ENCODE assay signal across 9 cellular contexts in the genomic region with DNA sequence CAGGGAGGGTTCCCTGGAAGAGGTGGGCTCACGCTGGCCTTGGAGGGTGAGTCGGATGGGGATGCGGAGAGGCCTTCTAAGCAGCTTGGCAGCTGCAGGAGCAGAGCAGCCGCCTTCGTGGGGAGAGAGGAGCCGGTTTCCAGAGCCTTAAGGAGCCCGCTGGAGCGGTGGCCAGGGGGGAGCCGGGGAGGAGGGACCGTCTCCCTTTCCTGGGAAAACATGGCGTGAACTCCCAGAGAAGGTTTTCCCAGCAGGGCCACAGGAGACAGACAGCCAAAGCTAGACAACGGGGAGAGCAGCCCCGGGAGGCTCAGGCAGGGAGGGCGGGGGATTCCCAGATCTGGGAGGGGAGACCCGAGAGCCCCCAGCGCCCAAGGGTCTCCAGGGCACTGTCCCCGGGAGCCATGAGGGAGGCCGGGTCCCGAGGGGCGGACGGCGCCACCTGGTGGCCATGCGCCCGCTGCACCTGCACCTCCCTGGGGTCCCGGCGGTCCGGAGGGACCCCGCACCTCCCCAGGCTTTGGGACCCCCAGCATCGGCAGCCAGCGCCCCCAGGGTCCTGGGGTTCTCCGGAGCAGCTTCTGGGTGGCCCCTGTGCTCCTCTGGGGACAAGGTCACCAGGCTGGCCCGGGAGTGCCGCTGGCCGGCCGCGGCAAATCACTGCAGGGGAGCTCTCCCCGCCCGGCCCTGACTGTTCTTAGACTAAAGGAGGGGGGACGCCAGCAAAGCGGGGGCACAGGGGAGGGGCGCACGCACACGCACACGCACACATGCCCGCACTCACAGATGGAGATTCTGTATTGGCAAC. TPM values are rescaled to one million over a fixed set of nuclear protein-coding genes. Genes with fewer than 3 reads are reported as not detected.
DNase-seq lines count a peak whose midpoint lies in the region; ATAC-seq and TF ChIP-seq lines count a peak whose summit lies in the region.
"Had no signal": no experiment of that assay in that cellular context is flagged by ENCODE, and none has a peak within 500 bp of the region (broad histone marks: within the 10 kb centered on the region; RNA-seq: fewer than 3 reads in every experiment).

No MANE protein-coding gene starts in this region.

- peak overlapping the region in 2 of 10 experiments; percentile 17 to 40; a peak in 3 of 20 replicates for H3K4me3 ChIP-seq in BLaER1 treated with 17β-estradiol and CSF1 and Interleukin-3, amounts not matched to agents 10 nM and 100 nM

- ATAC-seq in left lobe of liver: peak; percentile 72
- ATAC-seq in GM21390 (IDR thresholded peaks at IDR 0.05; ENCODE audit: unreplicated experiment): no peak

- peaks cover 0 to 17% (median 0%) of the 10 kb centered on the region in 11 experiments; a peak in 5 of 22 replicates for H3K27me3 ChIP-seq in BLaER1 treated with 17β-estradiol and CSF1 and Interleukin-3, amounts not matched to agents 10 nM and 100 nM

- no peaks in the 10 kb centered on the region for H3K9me3 ChIP-seq in BLaER1 treated with 17β-estradiol and CSF1 and Interleukin-3, amounts not matched to agents 10 nM and 100 nM (replicated peaks in 1 of 11)

- H3K36me3 Mint-ChIP-seq in HFFc6 (ENCODE audit: low read depth): no peaks in the 10 kb centered on the region
- H3K36me3 Mint-ChIP-seq: IgD-negative memory B cell had no signal

- no peak overlapping the region for H3K4me3 Mint-ChIP-seq in HFFc6
- H3K4me3 Mint-ChIP-seq: IgD-negative memory B cell had no signal

- peaks cover 42 to 58% (median 50%) of the 10 kb centered on the region in 10 experiments for H3K4me1 ChIP-seq in BLaER1 treated with 17β-estradiol and CSF1 and Interleukin-3, amounts not matched to agents 10 nM and 100 nM

- DNase-seq in HFFc6 (no peak), left lobe of liver (ENCODE audit: low spot score) (no peak), cortex of kidney (lab: John Stamatoyannopoulos, UW) (no peak)
- peak; percentile 81 for DNase-seq in activated CD4-positive, CD25-positive, alpha-beta regulatory T cell treated with anti-CD3 and anti-CD28 coated beads, Interleukin-2, amount 50 U/mL, for 72 hours
- peak; percentile 53 for DNase-seq in central memory CD4-positive, alpha-beta T cell
- peak; percentile 48 for DNase-seq in stimulated activated CD8-positive, alpha-beta memory T cell treated with anti-CD3 and anti-CD28 coated beads, Interleukin-15, amount 100 ng/mL, for 1 hour (ENCODE audit: low read depth)

- no peak overlapping the region for H3K27ac ChIP-seq in BLaER1 treated with 17β-estradiol and CSF1 and Interleukin-3, amounts not matched to agents 10 nM and 100 nM

- no peaks in the 10 kb centered on the region for H3K36me3 ChIP-seq in BLaER1 treated with 17β-estradiol and CSF1 and Interleukin-3, amounts not matched to agents 10 nM and 100 nM

- H3K9me3 Mint-ChIP-seq in HFFc6: no peaks in the 10 kb centered on the region
- H3K9me3 Mint-ChIP-seq: IgD-negative memory B cell had no signal

- TF ChIP-seq CTCF in HFFc6 (IDR thresholded peaks at IDR 0.05): peak; percentile 99

- no peaks in the 10 kb centered on the region; a peak in 2 of 22 replicates for H4K20me1 ChIP-seq in BLaER1 treated with 17β-estradiol and CSF1 and Interleukin-3, amounts not matched to agents 10 nM and 100 nM

- H3K27me3 Mint-ChIP-seq in HFFc6 (ENCODE audit: insufficient read depth): peaks cover 12% of the 10 kb centered on the region

- H3K4me1 Mint-ChIP-seq in HFFc6 (ENCODE audit: low read depth): peaks cover 13% of the 10 kb centered on the region
- H3K4me1 Mint-ChIP-seq: IgD-negative memory B cell had no signal

- peak overlapping the region in 1 of 11 experiments; percentile 48; a peak in 2 of 22 replicates for H3K9ac ChIP-seq in BLaER1 treated with 17β-estradiol and CSF1 and Interleukin-3, amounts not matched to agents 10 nM and 100 nM

- no peak overlapping the region for H3K27ac Mint-ChIP-seq in HFFc6

- H3K4me2 ChIP-seq in BLaER1 treated with 17β-estradiol and CSF1 and Interleukin-3, amounts not matched to agents 10 nM and 100 nM: peak overlapping the region; percentile 34 to 96 (median 77); a peak in 21 of 22 replicates

RNA-seq across cellular contexts. Expression of gene SYT8, which starts 2.4 kb away (rescaled TPM):
- total RNA-seq in HFFc6 (2021; fragmentation: NEBNext Ultra II Directional; extraction: Animal tissue kit (Norgen Biotek cat#: 25700)): not detected
- 0.30 TPM for total RNA-seq in left lobe of liver

RNA-seq across cellular contexts. Expression of gene TNNI2, which starts 6.4 kb away (rescaled TPM):
- not detected for total RNA-seq in HFFc6 (2021; fragmentation: NEBNext Ultra II Directional; extraction: Animal tissue kit (Norgen Biotek cat#: 25700))
- not detected for total RNA-seq in left lobe of liver

RNA-seq across cellular contexts. Expression of gene LSP1, which starts 20.5 kb away (rescaled TPM):
- total RNA-seq in HFFc6 (2021; fragmentation: NEBNext Ultra II Directional; extraction: Animal tissue kit (Norgen Biotek cat#: 25700)): 1 to 10 TPM in 1 of 6 experiments, under 1 TPM in 3, not detected in 2; 0.18 to 2.6 (median 0.27) TPM
- 3.6 TPM for total RNA-seq in left lobe of liver

RNA-seq across cellular contexts. Expression of gene PRR33, which starts 59.3 kb away (rescaled TPM):
- not detected for total RNA-seq in HFFc6 (2021; fragmentation: NEBNext Ultra II Directional; extraction: Animal tissue kit (Norgen Biotek cat#: 25700))
- total RNA-seq in left lobe of liver: not detected

Comparison
In these comparisons a context has a peak if more than half of its experiments do, and no peak if none do; other contexts are left out.
1. DNase-seq: peak in activated CD4-positive, CD25-positive, alpha-beta regulatory T cell treated with anti-CD3 and anti-CD28 coated beads, Interleukin-2, amount 50 U/mL, for 72 hours (single experiment), central memory CD4-positive, alpha-beta T cell (single experiment) and stimulated activated CD8-positive, alpha-beta memory T cell treated with anti-CD3 and anti-CD28 coated beads, Interleukin-15, amount 100 ng/mL, for 1 hour (single experiment); none in HFFc6 (single experiment), left lobe of liver (single experiment) and cortex of kidney (single experiment).